ENCODE assay signal across 26 cellular contexts in the genomic region with DNA sequence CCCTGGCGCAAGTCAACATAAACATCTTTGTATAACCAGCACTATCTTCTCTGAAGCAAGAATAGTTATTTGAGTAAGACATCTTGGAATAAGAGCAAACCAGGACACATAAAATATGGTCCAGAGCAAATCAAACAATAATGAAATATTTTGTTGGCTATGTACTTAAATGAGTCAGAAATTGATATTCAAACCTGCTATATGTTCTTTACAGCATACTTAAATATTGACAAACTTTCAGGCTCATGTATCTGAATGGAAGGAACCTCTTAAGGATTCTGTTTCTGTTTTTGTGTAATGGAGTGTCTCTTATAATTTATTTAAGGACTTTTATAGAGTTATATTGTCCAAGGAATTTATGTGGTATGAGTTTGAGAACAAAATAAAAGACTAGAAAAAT.
"Had no signal": no experiment of that assay in that cellular context is flagged by ENCODE, and none has a peak within 500 bp of the region (broad histone marks: within the 10 kb centered on the region; RNA-seq: fewer than 3 reads in every experiment).

No MANE protein-coding gene starts in this region.

- H3K4me1 ChIP-seq: stomach, suprapubic skin, testis, thyroid gland, tibial artery, tibial nerve, transverse colon, upper lobe of left lung, upper lobe of right lung, uterus, vagina had no signal

- H3K36me3 ChIP-seq: stomach, suprapubic skin, thoracic aorta, thyroid gland, tibial artery, tibial nerve, transverse colon, upper lobe of left lung, upper lobe of right lung, uterus, vagina had no signal

- H3K4me3 ChIP-seq: stomach, suprapubic skin, testis, thoracic aorta, thyroid gland, tibial artery, tibial nerve, transverse colon, upper lobe of left lung, upper lobe of right lung, uterus, vagina had no signal

- H3K27ac ChIP-seq: stomach, suprapubic skin, testis, thoracic aorta, thyroid gland, tibial artery, tibial nerve, transverse colon, upper lobe of left lung, upper lobe of right lung, uterus, vagina had no signal

- DNase-seq: stimulated activated CD4-positive, alpha-beta T cell treated with anti-CD3 and anti-CD28 coated beads, Interleukin-2, amount 100 ng/mL, for 48 hours; stimulated activated CD4-positive, alpha-beta T cell treated with anti-CD3 and anti-CD28 coated beads, Interleukin-4, amount 100 ng/mL, for 1 hour; stimulated activated CD4-positive, alpha-beta T cell treated with anti-CD3 and anti-CD28 coated beads, Interleukin-4, amount 100 ng/mL, for 24 hours; stimulated activated CD4-positive, alpha-beta T cell treated with anti-CD3 and anti-CD28 coated beads, Interleukin-4, amount 100 ng/mL, for 4 hours; stimulated activated CD8-positive, alpha-beta memory T cell treated with anti-CD3 and anti-CD28 coated beads, Interleukin-4, amount 100 ng/mL, for 48 hours; stimulated activated naive B cell treated with anti-CD40 and anti-IgM and Interleukin-4, amounts not matched to agents 10 μg/mL and 1 μg/mL and 100 μg/mL, for 72 hours; stimulated activated naive CD4-positive, alpha-beta T cell; stimulated activated naive CD4-positive, alpha-beta T cell treated with Interleukin-2 at 50 U/mL for 16 hours; stimulated activated naive CD8-positive, alpha-beta T cell treated with anti-CD3 and anti-CD28 coated beads, Interleukin-15, amount 100 ng/mL, for 72 hours; stimulated activated naive CD8-positive, alpha-beta T cell treated with anti-CD3 and anti-CD28 coated beads, Interleukin-15, Interleukin-2, amounts not matched to agents 100 U/mL and 50 U/mL, for 24 hours; stomach; substantia nigra; testis; thyroid gland; tibial artery; transverse colon; trophoblast cell; upper lobe of left lung; upper lobe of right lung; uterus had no signal

- H3K27me3 ChIP-seq: stomach, suprapubic skin, testis, thyroid gland, tibial artery, tibial nerve, transverse colon, upper lobe of left lung, upper lobe of right lung, uterus, vagina had no signal

- ATAC-seq: stimulated activated effector memory CD8-positive, alpha-beta T cell treated with anti-CD3 and anti-CD28 coated beads, Interleukin-12 subunit alpha, Interleukin-12 subunit beta, amount 100 ng/mL, for 72 hours; stimulated activated memory B cell treated with anti-CD40 and anti-IgM and Interleukin-4, amounts not matched to agents 10 μg/mL and 1 μg/mL and 100 μg/mL, for 72 hours; stimulated activated naive B cell treated with anti-CD40 and anti-IgM and Interleukin-4, amounts not matched to agents 10 μg/mL and 1 μg/mL and 100 μg/mL, for 72 hours; stimulated activated naive CD8-positive, alpha-beta T cell treated with anti-CD3 and anti-CD28 coated beads, Interleukin-15, amount 100 ng/mL, for 72 hours; stimulated activated naive CD8-positive, alpha-beta T cell treated with anti-CD3 and anti-CD28 coated beads, Interleukin-15, Interleukin-2, amounts not matched to agents 100 U/mL and 50 U/mL, for 24 hours; upper lobe of right lung had no signal

- H3K9me3 ChIP-seq: stomach, suprapubic skin, testis, thyroid gland, tibial artery, tibial nerve, transverse colon, upper lobe of right lung, uterus, vagina had no signal
